In the genomic region with DNA sequence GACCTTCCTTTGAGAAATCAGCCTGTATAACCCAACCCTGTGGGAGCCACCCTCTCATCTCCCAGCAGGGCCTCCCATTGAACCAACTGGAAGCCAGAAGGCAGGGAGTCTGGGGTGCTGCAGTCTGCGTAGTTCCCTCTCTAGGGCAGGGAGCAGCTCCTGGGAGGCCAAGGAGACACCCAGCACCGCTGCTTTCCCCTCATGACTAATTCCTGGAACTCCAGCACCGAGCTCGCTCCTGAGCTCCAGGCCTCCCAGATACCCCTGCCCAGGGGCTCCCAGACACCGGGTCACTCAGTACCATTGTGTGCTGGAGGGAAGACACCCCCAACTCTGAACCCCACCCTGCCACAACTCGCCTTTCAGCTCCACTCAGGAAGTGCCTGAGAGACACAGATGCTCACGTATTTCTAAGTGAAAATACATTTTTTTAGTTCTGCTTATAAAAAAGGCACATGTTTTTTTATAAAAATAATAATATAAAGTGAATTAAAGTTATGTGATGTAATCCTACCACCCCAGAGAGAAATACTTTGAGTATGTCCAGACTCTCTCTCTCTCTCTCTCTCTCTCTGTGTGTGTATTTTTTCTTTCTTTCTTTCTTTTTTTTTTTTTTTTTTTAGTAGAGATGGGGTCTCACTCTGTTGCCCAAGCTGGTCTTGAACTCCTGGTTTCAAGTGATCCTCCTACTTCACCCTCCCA, we compare ENCODE assay signal across 13 cellular contexts. TPM values are rescaled to one million over a fixed set of nuclear protein-coding genes. Genes with fewer than 3 reads are reported as not detected.
DNase-seq lines count a peak whose midpoint lies in the region; ATAC-seq and TF ChIP-seq lines count a peak whose summit lies in the region.
"Had no signal": no experiment of that assay in that cellular context is flagged by ENCODE, and none has a peak within 500 bp of the region (broad histone marks: within the 10 kb centered on the region; RNA-seq: fewer than 3 reads in every experiment).

No MANE protein-coding gene starts in this region.

- peak overlapping the region; percentile 18 for H3K4me3 Mint-ChIP-seq in activated CD4-positive, alpha-beta T cell treated with anti-CD3 and anti-CD28 coated beads, Interleukin-2, amount 10 ng/mL, durations not matched to agents 7 days and 5 days
- peak overlapping the region; percentile 61 for H3K4me3 Mint-ChIP-seq in activated naive CD8-positive, alpha-beta T cell treated with anti-CD3 and anti-CD28 coated beads, Interleukin-2, amount 10 ng/mL, durations not matched to agents 7 days and 5 days
- H3K4me3 Mint-ChIP-seq in naive thymus-derived CD4-positive, alpha-beta T cell = peak overlapping the region; percentile 53 to 77 (median 74)

- peaks cover 6% of the 10 kb centered on the region for H3K9me3 Mint-ChIP-seq in activated CD4-positive, alpha-beta T cell treated with anti-CD3 and anti-CD28 coated beads, Interleukin-2, amount 10 ng/mL, durations not matched to agents 7 days and 5 days
- no peaks in the 10 kb centered on the region for H3K9me3 Mint-ChIP-seq in activated naive CD8-positive, alpha-beta T cell treated with anti-CD3 and anti-CD28 coated beads, Interleukin-2, amount 10 ng/mL, durations not matched to agents 7 days and 5 days
- peaks cover 0 to 7% (median 0%) of the 10 kb centered on the region in 11 donors for H3K9me3 Mint-ChIP-seq in naive thymus-derived CD4-positive, alpha-beta T cell

- intact Hi-C loops in naive thymus-derived CD4-positive, alpha-beta T cell (cut with micrococcal nuclease) = loop anchor here in 1 of 2 donors (2.0 kb wide), 1 partner anchor 21 kb away; no protein-coding TSS in a partner anchor

- DNase-seq in activated CD4-positive, alpha-beta T cell treated with anti-CD3 and anti-CD28 coated beads, Interleukin-2, amount 10 ng/mL, durations not matched to agents 7 days and 5 days = no peak
- DNase-seq in activated CD4-positive, alpha-beta T cell treated with anti-CD3 and anti-CD28 coated beads, Interleukin-2, amount 50 U/mL, for 4 hours = no peak
- DNase-seq in activated naive CD8-positive, alpha-beta T cell treated with anti-CD3 and anti-CD28 coated beads, Interleukin-2, amount 10 ng/mL, durations not matched to agents 7 days and 5 days = no peak
- DNase-seq in naive thymus-derived CD4-positive, alpha-beta T cell = peak in 1 of 9 donors; percentile 27
- DNase-seq in globus pallidus (ENCODE audit: low spot score) = no peak
- DNase-seq in amygdala (lab: John Stamatoyannopoulos, UW) = no peak
- DNase-seq: NCI-H1105, NCI-H226 had no signal

- no peak for ATAC-seq in activated naive CD8-positive, alpha-beta T cell treated with anti-CD3 and anti-CD28 coated beads, Interleukin-2, amount 10 ng/mL, durations not matched to agents 7 days and 5 days (ENCODE audit: low read depth)
- ATAC-seq in naive thymus-derived CD4-positive, alpha-beta T cell = no peak
- ATAC-seq in HG03521 (IDR thresholded peaks at IDR 0.05; ENCODE audit: unreplicated experiment) = no peak
- ATAC-seq: mucosa of descending colon had no signal

- H3K9me3 ChIP-seq in HEK293 (ENCODE audit: control insufficient read depth, insufficient read depth, low read depth, low read length) = no peaks in the 10 kb centered on the region
- no peaks in the 10 kb centered on the region for H3K9me3 ChIP-seq in naive thymus-derived CD4-positive, alpha-beta T cell (ENCODE audit: control insufficient read depth in 2 of 3, low read length in 3 of 3)
- H3K9me3 ChIP-seq: mucosa of descending colon had no signal

- CTCF ChIA-PET in activated CD4-positive, alpha-beta T cell treated with anti-CD3 and anti-CD28 coated beads, Interleukin-2, amount 10 ng/mL, durations not matched to agents 7 days and 5 days (lab: Charles Lee) = interaction anchor here (0.8 to 5.3 kb wide), 13 partner anchors 7 to 169 kb away, joined by 3 to 43 read pairs (median 5); no protein-coding TSS in a partner anchor
- CTCF ChIA-PET in HEK293 (lab: Yijun Ruan, JAX) = interaction anchor here (0.7 to 1.3 kb wide), 5 partner anchors 10 to 172 kb away, joined by 3 to 6 read pairs (median 5); no protein-coding TSS in a partner anchor
- CTCF ChIA-PET in naive thymus-derived CD4-positive, alpha-beta T cell (lab: Charles Lee) = interaction anchor here (0.6 to 2.3 kb wide), 13 partner anchors 11 to 406 kb away, joined by 3 to 15 read pairs (median 4); no protein-coding TSS in a partner anchor

- H3K36me3 ChIP-seq in HEK293 (ENCODE audit: control insufficient read depth in 2 of 2, insufficient read depth in 1 of 2, low read length in 2 of 2) = no peaks in the 10 kb centered on the region
- no peaks in the 10 kb centered on the region for H3K36me3 ChIP-seq in naive thymus-derived CD4-positive, alpha-beta T cell (ENCODE audit: control insufficient read depth in 2 of 3, insufficient read depth in 3 of 3, low read length in 3 of 3)
- H3K36me3 ChIP-seq: tibial nerve had no signal

- H3K27ac ChIP-seq in HEK293 (ENCODE audit: extremely low read depth, low read depth, low read length) = no peak overlapping the region
- peak overlapping the region; percentile 77 for H3K27ac ChIP-seq in naive thymus-derived CD4-positive, alpha-beta T cell (ENCODE audit: low read depth, low read length)
- H3K27ac ChIP-seq: tibial nerve had no signal

- POLR2A ChIA-PET in activated CD4-positive, alpha-beta T cell treated with anti-CD3 and anti-CD28 coated beads, Interleukin-2, amount 10 ng/mL, durations not matched to agents 7 days and 5 days (lab: Charles Lee) = interaction anchor here (0.7 to 0.8 kb wide), 2 partner anchors 11 to 20 kb away, joined by 4 read pairs; no protein-coding TSS in a partner anchor
- POLR2A ChIA-PET in HEK293 (lab: Yijun Ruan, JAX) = interaction anchor here (1.4 kb wide), 1 partner anchor 16 kb away, joined by 6 read pairs; no protein-coding TSS in a partner anchor
- POLR2A ChIA-PET in activated naive CD8-positive, alpha-beta T cell treated with anti-CD3 and anti-CD28 coated beads, Interleukin-2, amount 10 ng/mL, durations not matched to agents 7 days and 5 days (lab: Charles Lee) = interaction anchor here (0.6 to 9.4 kb wide), 8 partner anchors 11 to 158 kb away, joined by 4 to 315 read pairs (median 7); a partner anchor contains a TSS
- POLR2A ChIA-PET in naive thymus-derived CD4-positive, alpha-beta T cell (lab: Charles Lee) = interaction anchor here (0.7 to 3.4 kb wide), 8 partner anchors 10 to 313 kb away, joined by 3 to 40 read pairs (median 7); a partner anchor contains a TSS

- peaks cover 25% of the 10 kb centered on the region for H3K36me3 Mint-ChIP-seq in activated CD4-positive, alpha-beta T cell treated with anti-CD3 and anti-CD28 coated beads, Interleukin-2, amount 10 ng/mL, durations not matched to agents 7 days and 5 days (ENCODE audit: low read depth)
- H3K36me3 Mint-ChIP-seq in activated naive CD8-positive, alpha-beta T cell treated with anti-CD3 and anti-CD28 coated beads, Interleukin-2, amount 10 ng/mL, durations not matched to agents 7 days and 5 days = peaks cover 14% of the 10 kb centered on the region
- H3K36me3 Mint-ChIP-seq in naive thymus-derived CD4-positive, alpha-beta T cell = peaks cover 0 to 25% (median 0%) of the 10 kb centered on the region in 5 donors

- peaks cover 70% of the 10 kb centered on the region for H3K4me1 Mint-ChIP-seq in activated CD4-positive, alpha-beta T cell treated with anti-CD3 and anti-CD28 coated beads, Interleukin-2, amount 10 ng/mL, durations not matched to agents 7 days and 5 days
- peaks cover 67% of the 10 kb centered on the region for H3K4me1 Mint-ChIP-seq in activated naive CD8-positive, alpha-beta T cell treated with anti-CD3 and anti-CD28 coated beads, Interleukin-2, amount 10 ng/mL, durations not matched to agents 7 days and 5 days
- peaks cover 23 to 76% (median 65%) of the 10 kb centered on the region in 7 donors for H3K4me1 Mint-ChIP-seq in naive thymus-derived CD4-positive, alpha-beta T cell

- no peaks in the 10 kb centered on the region for H3K27me3 Mint-ChIP-seq in activated CD4-positive, alpha-beta T cell treated with anti-CD3 and anti-CD28 coated beads, Interleukin-2, amount 10 ng/mL, durations not matched to agents 7 days and 5 days
- H3K27me3 Mint-ChIP-seq in activated naive CD8-positive, alpha-beta T cell treated with anti-CD3 and anti-CD28 coated beads, Interleukin-2, amount 10 ng/mL, durations not matched to agents 7 days and 5 days = no peaks in the 10 kb centered on the region
- H3K27me3 Mint-ChIP-seq in naive thymus-derived CD4-positive, alpha-beta T cell = no peaks in the 10 kb centered on the region
- H3K27me3 Mint-ChIP-seq: progenitor cell of endocrine pancreas had no signal

- no peaks in the 10 kb centered on the region for H3K4me1 ChIP-seq in HEK293 (ENCODE audit: control insufficient read depth, insufficient read depth, low read length)
- peaks cover 47% of the 10 kb centered on the region in 2 donors for H3K4me1 ChIP-seq in naive thymus-derived CD4-positive, alpha-beta T cell (ENCODE audit: control insufficient read depth in 2 of 2, insufficient read depth in 2 of 2, low read length in 2 of 2)
- H3K4me1 ChIP-seq: tibial nerve had no signal

- H3K4me3 ChIP-seq in HEK293 (ENCODE audit: low read depth, low read length) = no peak overlapping the region
- H3K4me3 ChIP-seq in naive thymus-derived CD4-positive, alpha-beta T cell (ENCODE audit: low read length) = peak overlapping the region; percentile 49
- H3K4me3 ChIP-seq: mucosa of descending colon, tibial nerve had no signal

- no peaks in the 10 kb centered on the region for H3K27me3 ChIP-seq in naive thymus-derived CD4-positive, alpha-beta T cell (ENCODE audit: control insufficient read depth in 2 of 2, insufficient read depth in 2 of 2, low read length in 2 of 2)
- H3K27me3 ChIP-seq: tibial nerve had no signal

- H3K27ac Mint-ChIP-seq in activated CD4-positive, alpha-beta T cell treated with anti-CD3 and anti-CD28 coated beads, Interleukin-2, amount 10 ng/mL, durations not matched to agents 7 days and 5 days = peak overlapping the region; percentile 95
- peak overlapping the region; percentile 93 for H3K27ac Mint-ChIP-seq in activated naive CD8-positive, alpha-beta T cell treated with anti-CD3 and anti-CD28 coated beads, Interleukin-2, amount 10 ng/mL, durations not matched to agents 7 days and 5 days
- peak overlapping the region; percentile 78 to 97 (median 92) for H3K27ac Mint-ChIP-seq in naive thymus-derived CD4-positive, alpha-beta T cell
- H3K27ac Mint-ChIP-seq: progenitor cell of endocrine pancreas had no signal

- TF ChIP-seq CTCF in HEK293 (tag by site-specific recombination; IDR thresholded peaks at IDR 0.05) = no peak

TF ChIP-seq in HEK293, 187 proteins besides CTCF, POLR2A, EP300 and RAD21:
- TF ChIP-seq ZNF623 (tag by site-specific recombination; IDR thresholded peaks at IDR 0.05) = no peak
- peak; percentile 74 for TF ChIP-seq ZIC2 (tag by site-specific recombination; IDR thresholded peaks at IDR 0.05)

RNA-seq across cellular contexts. Expression of a gene that starts 17.5 kb away (rescaled TPM):
- 100 to 1,000 TPM; 393 to 412 TPM for total RNA-seq in activated CD4-positive, alpha-beta T cell treated with anti-CD3 and anti-CD28 coated beads, Interleukin-2, amount 10 ng/mL, durations not matched to agents 7 days and 5 days
- 100 to 1,000 TPM; 428 to 445 TPM for total RNA-seq in activated naive CD8-positive, alpha-beta T cell treated with anti-CD3 and anti-CD28 coated beads, Interleukin-2, amount 10 ng/mL, durations not matched to agents 7 days and 5 days
- 100 to 1,000 TPM; 100 to 550 (median 172) TPM for total RNA-seq in naive thymus-derived CD4-positive, alpha-beta T cell
- polyA plus RNA-seq in naive thymus-derived CD4-positive, alpha-beta T cell = 100 to 1,000 TPM; 249 to 304 TPM

Comparison
In these comparisons a context has a peak if more than half of its experiments do, and no peak if none do; other contexts are left out.
1. H3K4me3 Mint-ChIP-seq: peak in every context shown above with its lines; median percentile 74 in naive thymus-derived CD4-positive, alpha-beta T cell; 61 in activated naive CD8-positive, alpha-beta T cell treated with anti-CD3 and anti-CD28 coated beads, Interleukin-2, amount 10 ng/mL, durations not matched to agents 7 days and 5 days; 18 in activated CD4-positive, alpha-beta T cell treated with anti-CD3 and anti-CD28 coated beads, Interleukin-2, amount 10 ng/mL, durations not matched to agents 7 days and 5 days.